Comparison of ENCODE assay signal across 8 cellular contexts in the genomic region with DNA sequence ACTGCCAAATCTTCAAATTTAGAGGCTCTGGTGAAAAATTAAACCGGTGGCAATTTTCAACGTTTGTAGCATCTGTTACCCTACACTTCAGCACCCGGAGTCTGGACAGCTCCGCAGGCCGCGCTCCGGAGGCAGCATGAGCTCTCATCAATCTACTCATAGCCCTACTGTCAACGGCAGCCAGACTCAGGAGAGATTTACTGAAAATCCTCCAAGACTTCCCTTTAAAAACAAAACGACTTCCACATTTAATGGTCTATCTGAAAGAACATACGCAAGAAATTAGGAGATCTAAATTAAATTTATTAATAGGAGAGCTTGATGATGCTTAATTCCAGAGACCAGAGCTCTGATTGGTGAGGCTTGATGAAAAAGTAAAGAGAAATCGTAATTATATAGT. TPM values are rescaled to one million over a fixed set of nuclear protein-coding genes. Genes with fewer than 3 reads are reported as not detected.
DNase-seq lines count a peak whose midpoint lies in the region; ATAC-seq and TF ChIP-seq lines count a peak whose summit lies in the region.

No MANE protein-coding gene starts in this region.

- intact Hi-C loops in left lung (cut with DNase I): no loop called here

- DNase-seq in GM12865 (ENCODE audit: low read depth) (peak; percentile 5), NCI-H69 (lab: John Stamatoyannopoulos, UW) (peak; percentile 20), adipocyte (ENCODE audit: low read depth) (peak; percentile 52), left lung (peak; percentile 49 to 71), upper lobe of left lung (peak; percentile 26 to 86), NCI-H2227 (lab: John Stamatoyannopoulos, UW; ENCODE audit: unreplicated experiment) (no peak)

- no peak for TF ChIP-seq CTCF in GM12865 (IDR thresholded peaks at IDR 0.05; ENCODE audit: insufficient read depth, low read depth, low read length, missing control alignments)
- TF ChIP-seq CTCF in left lung (IDR thresholded peaks at IDR 0.05): no peak
- no peak for TF ChIP-seq CTCF in upper lobe of left lung (IDR thresholded peaks at IDR 0.05)

- no peak overlapping the region for H3K9ac ChIP-seq in adipocyte (ENCODE audit: low read length)

- no peaks in the 10 kb centered on the region for H3K36me3 ChIP-seq in adipocyte (ENCODE audit: control insufficient read depth, insufficient read depth, low read length, severe bottlenecking)
- no peaks in the 10 kb centered on the region for H3K36me3 ChIP-seq in left lung
- H3K36me3 ChIP-seq in upper lobe of left lung: no peaks in the 10 kb centered on the region

- no peak for TF ChIP-seq POLR2A in upper lobe of left lung (IDR thresholded peaks at IDR 0.05)

- H3K27me3 ChIP-seq in adipocyte (replicated peaks; ENCODE audit: control insufficient read depth, insufficient read depth, low read length) (peaks cover 81% of the 10 kb centered on the region), left lung (peaks cover 67 to 97% of the 10 kb centered on the region in 2 donors), upper lobe of left lung (peaks cover 2 to 53% (median 27%) of the 10 kb centered on the region in 4 donors)

- peak; percentile 68 for ATAC-seq in left lung
- ATAC-seq in upper lobe of left lung (ENCODE audit: low FRiP score in 2 of 2): no peak
- no peak for ATAC-seq in HG03571 (IDR thresholded peaks at IDR 0.05; ENCODE audit: unreplicated experiment)
- ATAC-seq in HG02763 (IDR thresholded peaks at IDR 0.05; ENCODE audit: unreplicated experiment): no peak

- H3K27ac ChIP-seq in left lung (no peak overlapping the region), upper lobe of left lung (no peak overlapping the region)

- no peak for TF ChIP-seq EP300 in upper lobe of left lung (IDR thresholded peaks at IDR 0.05)

- H3K4me3 ChIP-seq in GM12865 (ENCODE audit: low read depth, low read length): no peak overlapping the region
- H3K4me3 ChIP-seq in adipocyte (ENCODE audit: low read length): no peak overlapping the region
- H3K4me3 ChIP-seq in left lung: no peak overlapping the region
- no peak overlapping the region for H3K4me3 ChIP-seq in upper lobe of left lung

- H3K4me1 ChIP-seq in adipocyte (ENCODE audit: control insufficient read depth, insufficient read depth, low read length) (peaks cover 4% of the 10 kb centered on the region), left lung (peaks cover 15 to 25% of the 10 kb centered on the region in 2 donors), upper lobe of left lung (peaks cover 25 to 33% (median 28%) of the 10 kb centered on the region in 4 donors)

- WGBS in upper lobe of left lung, 2 donors: 6 to 9% methylated on average over 11 of the region's 11 CpGs

- H3K9me3 ChIP-seq in adipocyte (ENCODE audit: control insufficient read depth, low read length) (no peaks in the 10 kb centered on the region), left lung (no peaks in the 10 kb centered on the region), upper lobe of left lung (no peaks in the 10 kb centered on the region)

RNA-seq across cellular contexts. Expression of gene ADCYAP1, which starts 1.0 kb away (rescaled TPM):
- under 1 TPM in 1 of 2 donors, not detected in 1; 0.08 TPM for total RNA-seq in left lung
- total RNA-seq in upper lobe of left lung: under 1 TPM in 3 of 6 donors, not detected in 3; 0.20 to 0.44 (median 0.30) TPM
